Comparison of ENCODE assay signal across 8 cellular contexts in the genomic region with DNA sequence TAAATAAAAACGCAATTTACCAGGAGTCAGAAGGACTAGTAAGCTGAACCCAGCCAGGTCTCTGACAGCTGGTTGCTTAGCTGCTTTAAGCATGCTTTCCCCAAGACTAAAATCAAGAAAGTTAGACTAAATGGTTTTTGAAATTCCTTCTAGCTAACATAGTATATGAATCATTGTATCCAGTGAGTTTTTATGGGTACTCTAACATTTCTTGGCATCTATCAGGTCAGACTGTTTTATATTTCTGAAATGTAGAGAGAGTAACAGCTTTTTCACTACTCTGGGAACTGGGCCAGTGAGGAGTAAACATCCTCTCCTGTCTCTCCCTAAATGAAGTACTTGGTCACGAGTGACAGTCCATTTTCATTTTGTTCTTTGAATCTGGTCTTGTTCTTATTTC. TPM values are rescaled to one million over a fixed set of nuclear protein-coding genes. Genes with fewer than 3 reads are reported as not detected.
DNase-seq lines count a peak whose midpoint lies in the region; ATAC-seq, FAIRE-seq and TF ChIP-seq lines count a peak whose summit lies in the region.

No MANE protein-coding gene starts in this region.

- peaks cover 0 to 3% (median 0%) of the 10 kb centered on the region in 4 donors for H3K36me3 ChIP-seq in liver (ENCODE audit: control insufficient read depth in 4 of 4, insufficient read depth in 3 of 4, low read depth in 1 of 4, low read length in 3 of 4)
- peaks cover 0 to 2% of the 10 kb centered on the region in 2 experiments; a peak in 1 of 5 replicates for H3K36me3 ChIP-seq in HepG2 (replicated peaks in 1 of 2; ENCODE audit: control insufficient read depth in 1 of 2, insufficient read depth in 2 of 2, low read length in 2 of 2)
- no peaks in the 10 kb centered on the region for H3K36me3 ChIP-seq in brain microvascular endothelial cell (replicated peaks)
- no peaks in the 10 kb centered on the region for H3K36me3 ChIP-seq in right lobe of liver

- H3K27me3 ChIP-seq in liver (ENCODE audit: control insufficient read depth in 4 of 4, insufficient read depth in 4 of 4, low read length in 3 of 4) (no peaks in the 10 kb centered on the region), HepG2 (ENCODE audit: control insufficient read depth in 1 of 2, insufficient read depth in 2 of 2, low read length in 2 of 2) (no peaks in the 10 kb centered on the region), brain microvascular endothelial cell (replicated peaks) (no peaks in the 10 kb centered on the region), right lobe of liver (no peaks in the 10 kb centered on the region)

- WGBS in liver = 18% methylated on average over 2 of the region's 2 CpGs
- WGBS in HepG2 (ENCODE audit: low lambda C conversion rate) = 86% methylated on average over 2 of the region's 2 CpGs
- 13% methylated on average over 2 of the region's 2 CpGs for WGBS in right lobe of liver (ENCODE audit: insufficient coverage, low coverage, low lambda C conversion rate, missing lambda C conversion rate)

- peaks cover 86% of the 10 kb centered on the region for H3K79me2 ChIP-seq in HepG2 (ENCODE audit: insufficient read depth, low read length)

- H3K4me2 ChIP-seq in HepG2 (ENCODE audit: low read depth, low read length) = no peak overlapping the region

- H3K4me3 ChIP-seq in liver (ENCODE audit: low read depth in 1 of 3, low read length in 3 of 3) (no peak overlapping the region), HepG2 (replicated peaks in 1 of 3; ENCODE audit: insufficient read depth in 1 of 3, low read depth in 2 of 3, low read length in 3 of 3) (no peak overlapping the region), brain microvascular endothelial cell (ENCODE audit: low read depth, low read length) (no peak overlapping the region), right lobe of liver (no peak overlapping the region)

- H3K27ac ChIP-seq in liver (ENCODE audit: low read depth in 1 of 2, low read length in 2 of 2) (peak overlapping the region; percentile 26 to 67), HepG2 (ENCODE audit: extremely low read length, insufficient read depth, low read length) (no peak overlapping the region), brain microvascular endothelial cell (peak overlapping the region; percentile 48), right lobe of liver (peak overlapping the region in 2 of 3 donors; percentile 17 to 23)

- H3K4me1 ChIP-seq in liver (ENCODE audit: control insufficient read depth in 4 of 4, insufficient read depth in 4 of 4, low read length in 3 of 4) = peaks cover 0 to 14% (median 6%) of the 10 kb centered on the region in 4 donors
- peaks cover 6% of the 10 kb centered on the region; the same call in 1 of the 2 replicates for H3K4me1 ChIP-seq in HepG2 (ENCODE audit: insufficient read depth, low read length)
- H3K4me1 ChIP-seq in right lobe of liver = peaks cover 0 to 15% (median 3%) of the 10 kb centered on the region in 4 donors

- no peak for FAIRE-seq in HepG2 (lab: Jason Lieb, UNC)

- BruUV-seq in HepG2 (replicated peaks; lab: Mats Ljungman, UMichigan) = no TSS peak

- H2AFZ ChIP-seq in HepG2 (ENCODE audit: low read length) = no peak overlapping the region

- TF ChIP-seq EP300 in HepG2 (IDR thresholded peaks at IDR 0.05; ENCODE audit: low read depth in 2 of 2, low read length in 2 of 2) (no peak), HepG2 (CRISPR knock-in tag; IDR thresholded peaks at IDR 0.05; ENCODE audit: borderline replicate concordance) (no peak)

- intact Hi-C loops in HepG2 (cut with micrococcal nuclease; ENCODE audit: unreplicated experiment) = no loop called here
- intact Hi-C loops in right lobe of liver (cut with DNase I) = no loop called here

- CTCF ChIA-PET in HepG2 (lab: Yijun Ruan, JAX; ENCODE audit: low intra/inter-chr PET ratio, low total read pairs) = no interaction called here

- no peak for TF ChIP-seq POLR2A in HepG2 (IDR thresholded peaks at IDR 0.05; ENCODE audit: insufficient read depth in 1 of 2, low read depth in 2 of 2, low read length in 2 of 2)
- TF ChIP-seq POLR2A in right lobe of liver (IDR thresholded peaks at IDR 0.05) = no peak

- POLR2A ChIA-PET in HepG2 (lab: Yijun Ruan, JAX) = no interaction called here

- H3K9ac ChIP-seq in liver (ENCODE audit: low read depth in 1 of 2, low read length in 2 of 2) = peak overlapping the region in 1 of 2 donors; percentile 3
- no peak overlapping the region for H3K9ac ChIP-seq in HepG2 (ENCODE audit: insufficient read depth, low read depth, low read length)

- H4K20me1 ChIP-seq in HepG2 (ENCODE audit: insufficient read depth, low read length) = peaks cover 3% of the 10 kb centered on the region

- TF ChIP-seq CTCF in liver (IDR thresholded peaks at IDR 0.05; ENCODE audit: low read depth, low read length, missing input control) = no peak
- TF ChIP-seq CTCF in HepG2 (CRISPR knock-in tag; IDR thresholded peaks at IDR 0.05) = no peak
- no peak for TF ChIP-seq CTCF in brain microvascular endothelial cell (IDR thresholded peaks at IDR 0.05; ENCODE audit: low read depth, low read length, missing control alignments)
- no peak for TF ChIP-seq CTCF in right lobe of liver (IDR thresholded peaks at IDR 0.05)

- H3K9me3 ChIP-seq in liver (ENCODE audit: control insufficient read depth in 4 of 4, low read length in 3 of 4) (no peaks in the 10 kb centered on the region), HepG2 (ENCODE audit: low read length) (peaks cover 18% of the 10 kb centered on the region), right lobe of liver (no peaks in the 10 kb centered on the region)

- in situ Hi-C loops in HepG2 (cut with HindIII; ENCODE audit: extremely low pct_ligation_motif_present, low pct_unique_long_range_greater_than_20kb) (no loop called here), brain microvascular endothelial cell (cut with HindIII; ENCODE audit: low pct_ligation_motif_present, low sequenced_read_pairs) (no loop called here)

- DNase-seq in HepG2 (ENCODE audit: low spot score) (no peak), brain microvascular endothelial cell (peak; percentile 64), right lobe of liver (no peak), mesenteric fat pad (ENCODE audit: low spot score) (no peak), Kasumi-1 (lab: John Stamatoyannopoulos, UW) (no peak)

- no peak for ATAC-seq in HepG2
- peak; percentile 90 to 94 (median 92) for ATAC-seq in right lobe of liver
- no peak for ATAC-seq in GM18502 (IDR thresholded peaks at IDR 0.05; ENCODE audit: poor library complexity, unreplicated experiment)
- no peak for ATAC-seq in GM18907 (IDR thresholded peaks at IDR 0.05; ENCODE audit: unreplicated experiment)

- TF ChIP-seq RAD21 in liver (IDR thresholded peaks at IDR 0.05) = no peak
- TF ChIP-seq RAD21 in HepG2 (CRISPR knock-in tag; IDR thresholded peaks at IDR 0.05) = no peak

TF ChIP-seq in liver, 16 proteins besides CTCF, POLR2A, EP300 and RAD21 (continues in another document):
- TF ChIP-seq YY1 (IDR thresholded peaks at IDR 0.05) (peak; percentile 68), FOXA2 (IDR thresholded peaks at IDR 0.05) (peak; percentile 57), RXRA (IDR thresholded peaks at IDR 0.05) (no peak), FOXA1 (IDR thresholded peaks at IDR 0.05) (no peak), JUND (IDR thresholded peaks at IDR 0.05) (no peak)
- TF ChIP-seq, protein P1, sequence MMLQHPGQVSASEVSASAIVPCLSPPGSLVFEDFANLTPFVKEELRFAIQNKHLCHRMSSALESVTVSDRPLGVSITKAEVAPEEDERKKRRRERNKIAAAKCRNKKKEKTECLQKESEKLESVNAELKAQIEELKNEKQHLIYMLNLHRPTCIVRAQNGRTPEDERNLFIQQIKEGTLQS (IDR thresholded peaks at IDR 0.05) = peak; percentile 16

TF ChIP-seq in HepG2, 621 proteins besides CTCF, POLR2A, EP300 and RAD21 (continues in another document):
- TF ChIP-seq ZNF724P (CRISPR knock-in tag; IDR thresholded peaks at IDR 0.05; ENCODE audit: borderline replicate concordance) (no peak), ZNF713 (CRISPR knock-in tag; IDR thresholded peaks at IDR 0.05) (no peak), HDAC2 (CRISPR knock-in tag; IDR thresholded peaks at IDR 0.05) (no peak)

RNA-seq across cellular contexts. Expression of a gene that starts 47.4 kb away (rescaled TPM):
- total RNA-seq in liver = 10 to 100 TPM; 18.2 to 20.7 TPM
- 1 to 10 TPM; 4.4 to 8.4 TPM for polyA plus RNA-seq in liver
- total RNA-seq in HepG2 (2016; rRNA removed; fragmentation: Illumina TruSeq; extraction: Trizol) = 29.4 and 45.4 TPM in 2 replicates
- total RNA-seq in HepG2 (2016; cell fraction: cytosol; rRNA removed; fragmentation: Illumina TruSeq; extraction: Trizol; ENCODE audit: low read depth) = 34.8 and 39.2 TPM in 2 replicates
- total RNA-seq in HepG2 (2016; cell fraction: insoluble cytoplasmic fraction; rRNA removed; fragmentation: Illumina TruSeq; extraction: Trizol) = 34.6 and 44.6 TPM in 2 replicates
- total RNA-seq in HepG2 (2016; cell fraction: membrane; rRNA removed; fragmentation: Illumina TruSeq; extraction: Trizol) = 19.9 and 20.3 TPM in 2 replicates
- 52.3 and 53.1 TPM in 2 replicates for total RNA-seq in HepG2 (2016; cell fraction: nucleus; rRNA removed; fragmentation: Illumina TruSeq; extraction: Trizol)
- 14.0 and 17.0 TPM in 2 replicates for polyA plus RNA-seq in HepG2 (2011; rRNA removed)
- polyA plus RNA-seq in HepG2 (2011; cell fraction: cytosol; rRNA removed) = 4.9 and 8.1 TPM in 2 replicates
- polyA plus RNA-seq in HepG2 (2011; cell fraction: nucleus; rRNA removed) = 14.0 and 19.9 TPM in 2 replicates
- 14.5 and 17.9 TPM in 2 replicates for polyA plus RNA-seq in HepG2 (2012)
- 0.43 and 0.73 TPM in 2 replicates for polyA plus RNA-seq in HepG2 (2016; cell fraction: cytosol; fragmentation: Illumina TruSeq; extraction: Trizol; ENCODE audit: low read depth)
- polyA plus RNA-seq in HepG2 (2016; cell fraction: insoluble cytoplasmic fraction; fragmentation: Illumina TruSeq; extraction: Trizol; ENCODE audit: low read depth) = 30.5 and 33.8 TPM in 2 replicates
- 2.6 TPM in 2 replicates for polyA plus RNA-seq in HepG2 (2016; cell fraction: membrane; fragmentation: Illumina TruSeq; extraction: Trizol; ENCODE audit: low read depth)
- polyA plus RNA-seq in HepG2 (2016; cell fraction: nucleus; fragmentation: Illumina TruSeq; extraction: Trizol; ENCODE audit: insufficient read depth, low read depth) = 59.6 and 69.2 TPM in 2 replicates
- polyA minus RNA-seq in HepG2 (2011; rRNA and poly(A)+ RNA removed; ENCODE audit: low replicate concordance) = 13.2 and 30.2 TPM in 2 replicates
- 28.5 and 42.5 TPM in 2 replicates for polyA minus RNA-seq in HepG2 (2011; cell fraction: cytosol; rRNA and poly(A)+ RNA removed)
- 80.6 and 105 TPM in 2 replicates for polyA minus RNA-seq in HepG2 (2011; cell fraction: nucleus; rRNA and poly(A)+ RNA removed)
- 10 to 100 TPM; 13.6 to 16.6 (median 15.0) TPM for total RNA-seq in right lobe of liver
- 43.7 TPM for total RNA-seq in mesenteric fat pad

Comparison
In these comparisons a context has a peak if more than half of its experiments do, and no peak if none do; other contexts are left out.
1. ATAC-seq: peak in right lobe of liver (4 of 4); none in HepG2 (single experiment), GM18502 (single experiment) and GM18907 (single experiment).